In genomic region chr12:3168775-3169221, GRCh38 we compare ENCODE assay signal across 9 cellular contexts.
DNase-seq lines count a peak whose midpoint lies in the region; ATAC-seq, FAIRE-seq and TF ChIP-seq lines count a peak whose summit lies in the region.
"Had no signal": no experiment of that assay in that cellular context is flagged by ENCODE, and none has a peak within 500 bp of the region (broad histone marks: within the 10 kb centered on the region; RNA-seq: fewer than 3 reads in every experiment).

No MANE protein-coding gene starts in this region.

- no peak for TF ChIP-seq POLR2A in K562 (conservative IDR thresholded peaks at IDR 0.05)
- TF ChIP-seq POLR2A in spleen (IDR thresholded peaks at IDR 0.05) = no peak

- no peak overlapping the region for H3K4me2 ChIP-seq in K562 (ENCODE audit: insufficient read depth, low read length)

- H4K20me1 ChIP-seq in K562 (replicated peaks; ENCODE audit: control insufficient read depth, insufficient read depth, low read length) = no peaks in the 10 kb centered on the region; the same call in 1 of the 2 replicates

- H3K9me3 Mint-ChIP-seq in progenitor cell of endocrine pancreas (ENCODE audit: low read depth) = no peaks in the 10 kb centered on the region

- peaks cover 10 to 36% of the 10 kb centered on the region in 2 experiments; a peak in 3 of 5 replicates for H3K27me3 ChIP-seq in K562 (ENCODE audit: control insufficient read depth in 2 of 2, insufficient read depth in 2 of 2, low read length in 2 of 2)
- no peaks in the 10 kb centered on the region for H3K27me3 ChIP-seq in spleen (replicated peaks in 1 of 7)

- peaks cover 62% of the 10 kb centered on the region for H3K27me3 Mint-ChIP-seq in progenitor cell of endocrine pancreas

- no peak for TF ChIP-seq RAD21 in K562 (CRISPR knock-in tag; conservative IDR thresholded peaks at IDR 0.05 in 1 of 2, IDR thresholded peaks at IDR 0.05 in 1 of 2)

- no peak overlapping the region for H3K9ac ChIP-seq in K562 (ENCODE audit: insufficient read depth in 1 of 2, low read depth in 2 of 2, low read length in 2 of 2)

- TF ChIP-seq CTCF in AG09319 (IDR thresholded peaks at IDR 0.05; ENCODE audit: low read depth, low read length) (no peak), K562 (IDR thresholded peaks at IDR 0.05 in 2 of 3, conservative IDR thresholded peaks at IDR 0.05 in 1 of 3; ENCODE audit: insufficient read depth in 2 of 3, low read depth in 1 of 3, low read length in 3 of 3) (no peak), progenitor cell of endocrine pancreas (IDR thresholded peaks at IDR 0.05; ENCODE audit: unreplicated experiment) (no peak), spleen (IDR thresholded peaks at IDR 0.05 in 8 of 11, conservative IDR thresholded peaks at IDR 0.05 in 3 of 11) (no peak)

- no peak overlapping the region for H3K27ac ChIP-seq in K562 (ENCODE audit: extremely low read depth, low read depth, low read length)
- H3K27ac ChIP-seq in spleen = no peak overlapping the region

- in situ Hi-C loops in K562 (cut with MboI) = no loop called here

- no peak for TF ChIP-seq EP300 in K562 (IDR thresholded peaks at IDR 0.05; ENCODE audit: low read length)

- no peaks in the 10 kb centered on the region for H3K9me1 ChIP-seq in K562 (ENCODE audit: control insufficient read depth, insufficient read depth, low read length)

- POLR2A ChIA-PET in K562 (lab: Yijun Ruan, JAX) = interaction anchor here (1.5 kb wide), 1 partner anchor 25 kb away, joined by 4 read pairs; no protein-coding TSS in a partner anchor

- CTCF ChIA-PET in K562 (lab: Yijun Ruan, JAX; ENCODE audit: low intra/inter-chr PET ratio) = no interaction called here

- no peaks in the 10 kb centered on the region for H3K36me3 Mint-ChIP-seq in progenitor cell of endocrine pancreas (ENCODE audit: insufficient read depth)

- ATAC-seq in K562 = no peak

- no TSS peak for BruUV-seq in K562 (replicated peaks; lab: Mats Ljungman, UMichigan)

- no peak for FAIRE-seq in K562 (lab: Jason Lieb, UNC)
- FAIRE-seq: islet of Langerhans had no signal

- H3K4me3 Mint-ChIP-seq in progenitor cell of endocrine pancreas (ENCODE audit: low read depth) = no peak overlapping the region

- DNase-seq in AG09319 (ENCODE audit: extremely low read depth, low read depth) (peak; percentile 34), HK-2 (ENCODE audit: unreplicated experiment) (peak; percentile 91), K562 (ENCODE audit: extremely low read depth in 1 of 4, low spot score in 3 of 4) (peak in 3 of 4 experiments; percentile 11 to 21 (median 16)), mucosa of gallbladder (ENCODE audit: low spot score) (peak; percentile 32), NCI-H1417 treated with DMSO at 0.1 percent for 48 hours (lab: John Stamatoyannopoulos, UW) (no peak), progenitor cell of endocrine pancreas (ENCODE audit: low spot score, unreplicated experiment) (no peak), UCSD-AML1 (lab: John Stamatoyannopoulos, UW; ENCODE audit: unreplicated experiment) (no peak), spleen (no peak)

- H3K79me2 ChIP-seq in K562 (ENCODE audit: control insufficient read depth, insufficient read depth, low read length) = no peaks in the 10 kb centered on the region

- H2AFZ ChIP-seq in K562 (ENCODE audit: low read depth, low read length) = no peak overlapping the region

- WGBS in K562 (ENCODE audit: insufficient coverage, low coverage, missing lambda C conversion rate) = 1% methylated on average over 14 of the region's 14 CpGs
- 73 to 82% (median 75%) methylated on average over 14 of the region's 14 CpGs for WGBS in spleen, 5 donors

- peaks cover 34% of the 10 kb centered on the region for H3K4me1 Mint-ChIP-seq in progenitor cell of endocrine pancreas (ENCODE audit: low read depth)

- H3K9me3 ChIP-seq in K562 (replicated peaks; ENCODE audit: control insufficient read depth, insufficient read depth, low read depth, low read length) (no peaks in the 10 kb centered on the region), spleen (no peaks in the 10 kb centered on the region)

- no peaks in the 10 kb centered on the region for H3K4me1 ChIP-seq in K562 (replicated peaks in 1 of 2; ENCODE audit: control insufficient read depth in 2 of 2, insufficient read depth in 2 of 2, low read length in 2 of 2)
- H3K4me1 ChIP-seq in spleen = peaks cover 0 to 21% (median 12%) of the 10 kb centered on the region in 6 donors

- H3K4me3 ChIP-seq in K562 (no peak overlapping the region), spleen (no peak overlapping the region)

- no peak overlapping the region for H3K27ac Mint-ChIP-seq in progenitor cell of endocrine pancreas

- intact Hi-C loops in K562 (cut with micrococcal nuclease) = no loop called here
- intact Hi-C loops in spleen (cut with DNase I; ENCODE audit: low total_unique reads) = no loop called here

- H3K36me3 ChIP-seq in K562 (ENCODE audit: control insufficient read depth, insufficient read depth, low read length) (no peaks in the 10 kb centered on the region), spleen (no peaks in the 10 kb centered on the region)

TF ChIP-seq in K562, 482 proteins besides CTCF, POLR2A, EP300 and RAD21:
- TF ChIP-seq ZNF263 (CRISPR knock-in tag; IDR thresholded peaks at IDR 0.05; ENCODE audit: borderline replicate concordance) = no peak
- no peak for TF ChIP-seq THAP7 (CRISPR knock-in tag; IDR thresholded peaks at IDR 0.05)
- TF ChIP-seq PRDM10 (IDR thresholded peaks at IDR 0.05; ENCODE audit: partially characterized antibody) = no peak
- TF ChIP-seq UBTF (IDR thresholded peaks at IDR 0.05; ENCODE audit: borderline replicate concordance in 1 of 2, low read depth in 2 of 2, low read length in 2 of 2) = no peak
- peak; percentile 68 for TF ChIP-seq EGR1 (conservative IDR thresholded peaks at IDR 0.05)
- TF ChIP-seq ATF3 (IDR thresholded peaks at IDR 0.05) = peak; percentile 50
- no peak for TF ChIP-seq ATF3 (CRISPR knock-in tag; conservative IDR thresholded peaks at IDR 0.05)

Comparison
In these comparisons a context has a peak if more than half of its experiments do, and no peak if none do; other contexts are left out.
1. DNase-seq: peak in AG09319 (single experiment), HK-2 (single experiment), K562 (3 of 4) and mucosa of gallbladder (single experiment); none in NCI-H1417 treated with DMSO at 0.1 percent for 48 hours (single experiment), progenitor cell of endocrine pancreas (single experiment), UCSD-AML1 (single experiment) and spleen (single experiment).